Comparison of ENCODE assay signal across 10 cellular contexts in genomic region chr2:65800998-65801397, GRCh38.
DNase-seq lines count a peak whose midpoint lies in the region; ATAC-seq, FAIRE-seq and TF ChIP-seq lines count a peak whose summit lies in the region.
"Had no signal": no experiment of that assay in that cellular context is flagged by ENCODE, and none has a peak within 500 bp of the region (broad histone marks: within the 10 kb centered on the region; RNA-seq: fewer than 3 reads in every experiment).

No MANE protein-coding gene starts in this region.

- TF ChIP-seq EP300 in Ishikawa (IDR thresholded peaks at IDR 0.05; ENCODE audit: borderline replicate concordance) (no peak), K562 (IDR thresholded peaks at IDR 0.05; ENCODE audit: low read length) (no peak)

- no peaks in the 10 kb centered on the region for H3K9me1 ChIP-seq in K562 (ENCODE audit: control insufficient read depth, insufficient read depth, low read length)

- no peak overlapping the region for H3K9ac ChIP-seq in K562 (ENCODE audit: insufficient read depth in 1 of 2, low read depth in 2 of 2, low read length in 2 of 2)

- DNase-seq in D721Med (ENCODE audit: insufficient read length, low spot score) (no peak), K562 (ENCODE audit: extremely low read depth in 1 of 4, low spot score in 3 of 4) (peak in 1 of 4 experiments; percentile 45), mucosa of descending colon (peak in 2 of 3 donors; percentile 22 to 51), GM19240 (ENCODE audit: insufficient read length, low spot score) (no peak), hypothalamus (lab: John Stamatoyannopoulos, UW) (no peak), NCI-H128 (lab: John Stamatoyannopoulos, UW; ENCODE audit: unreplicated experiment) (no peak)
- DNase-seq: activated naive CD8-positive, alpha-beta T cell treated with anti-CD3 and anti-CD28 coated beads, Interleukin-2, amount 50 U/mL, for 24 hours; glutamatergic neuron had no signal

- POLR2A ChIA-PET in K562 (lab: Yijun Ruan, JAX) = interaction anchor here (0.9 to 1.6 kb wide), 2 partner anchors 13 to 18 kb away, joined by 3 to 8 read pairs; no protein-coding TSS in a partner anchor

- H3K36me3 ChIP-seq in K562 (ENCODE audit: control insufficient read depth, insufficient read depth, low read length) (no peaks in the 10 kb centered on the region; the same call in 2 of the 3 replicates), mucosa of descending colon (ENCODE audit: low read depth) (no peaks in the 10 kb centered on the region)

- in situ Hi-C loops in K562 (cut with MboI) = no loop called here

- TF ChIP-seq CTCF in D721Med (IDR thresholded peaks at IDR 0.05; ENCODE audit: insufficient read depth, missing control alignments) (peak; percentile 36), K562 (IDR thresholded peaks at IDR 0.05 in 2 of 3, conservative IDR thresholded peaks at IDR 0.05 in 1 of 3; ENCODE audit: insufficient read depth in 2 of 3, low read depth in 1 of 3, low read length in 3 of 3) (peak; percentile 35 to 57 (median 44)), mucosa of descending colon (IDR thresholded peaks at IDR 0.05) (no peak)

- no peaks in the 10 kb centered on the region for H3K79me2 ChIP-seq in K562 (ENCODE audit: control insufficient read depth, insufficient read depth, low read length)

- no peaks in the 10 kb centered on the region for H3K9me3 ChIP-seq in K562 (replicated peaks; ENCODE audit: control insufficient read depth, insufficient read depth, low read depth, low read length)
- no peaks in the 10 kb centered on the region for H3K9me3 ChIP-seq in mucosa of descending colon

- no TSS peak for BruUV-seq in K562 (replicated peaks; lab: Mats Ljungman, UMichigan)

- H3K27me3 ChIP-seq in K562 (ENCODE audit: control insufficient read depth in 2 of 2, insufficient read depth in 2 of 2, low read length in 2 of 2) = no peaks in the 10 kb centered on the region

- WGBS in K562 (ENCODE audit: insufficient coverage, low coverage, missing lambda C conversion rate) = 56% methylated on average over 1 of the region's 1 CpG

- H4K20me1 ChIP-seq in K562 (replicated peaks; ENCODE audit: control insufficient read depth, insufficient read depth, low read length) = no peaks in the 10 kb centered on the region

- H3K4me3 ChIP-seq in K562 (no peak overlapping the region), mucosa of descending colon (no peak overlapping the region)

- H3K4me2 ChIP-seq in K562 (ENCODE audit: insufficient read depth, low read length) = no peak overlapping the region

- FAIRE-seq in D721Med (lab: Jason Lieb, UNC) (no peak), K562 (lab: Jason Lieb, UNC) (peak; percentile 60)

- no peak for TF ChIP-seq POLR2A in K562 (conservative IDR thresholded peaks at IDR 0.05)

- H3K27ac ChIP-seq in K562 (ENCODE audit: extremely low read depth, low read depth, low read length) = no peak overlapping the region

- H3K4me1 ChIP-seq in K562 (replicated peaks in 1 of 2; ENCODE audit: control insufficient read depth in 2 of 2, insufficient read depth in 2 of 2, low read length in 2 of 2) = peaks cover 0 to 23% of the 10 kb centered on the region in 2 experiments; a peak in 3 of 5 replicates
- H3K4me1 ChIP-seq in mucosa of descending colon (ENCODE audit: low read depth) = no peaks in the 10 kb centered on the region

- CTCF ChIA-PET in K562 (lab: Yijun Ruan, JAX; ENCODE audit: low intra/inter-chr PET ratio) = no interaction called here

- H2AFZ ChIP-seq in K562 (ENCODE audit: low read depth, low read length) = no peak overlapping the region

- TF ChIP-seq RAD21 in Ishikawa (IDR thresholded peaks at IDR 0.05; ENCODE audit: low read depth) (peak; percentile 50), K562 (CRISPR knock-in tag; conservative IDR thresholded peaks at IDR 0.05 in 1 of 2, IDR thresholded peaks at IDR 0.05 in 1 of 2) (peak; percentile 15 to 47; a peak in 2 of 4 replicates)

- intact Hi-C loops in K562 (cut with micrococcal nuclease) (no loop called here), mucosa of descending colon (cut with DNase I, micrococcal nuclease) (no loop called here)

- ATAC-seq in K562 (peak; percentile 65), mucosa of descending colon (no peak), GM19452 (IDR thresholded peaks at IDR 0.05; ENCODE audit: unreplicated experiment) (no peak)
- ATAC-seq: activated naive CD8-positive, alpha-beta T cell treated with anti-CD3 and anti-CD28 coated beads, Interleukin-2, amount 50 U/mL, for 24 hours had no signal

TF ChIP-seq in Ishikawa, 13 proteins besides CTCF, POLR2A, EP300 and RAD21 (continues in another document):
- no peak for TF ChIP-seq YY1 (IDR thresholded peaks at IDR 0.05; ENCODE audit: low read depth)
- no peak for TF ChIP-seq EGR1 (IDR thresholded peaks at IDR 0.05)
- TF ChIP-seq, protein P1, sequence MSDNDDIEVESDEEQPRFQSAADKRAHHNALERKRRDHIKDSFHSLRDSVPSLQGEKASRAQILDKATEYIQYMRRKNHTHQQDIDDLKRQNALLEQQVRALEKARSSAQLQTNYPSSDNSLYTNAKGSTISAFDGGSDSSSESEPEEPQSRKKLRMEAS (IDR thresholded peaks at IDR 0.05) = no peak
- TF ChIP-seq TCF12 (IDR thresholded peaks at IDR 0.05; ENCODE audit: low read depth) = no peak
- TF ChIP-seq CREB1 (IDR thresholded peaks at IDR 0.05; ENCODE audit: low read depth) = no peak
- TF ChIP-seq USF1 (IDR thresholded peaks at IDR 0.05) = no peak
- TF ChIP-seq CEBPB (IDR thresholded peaks at IDR 0.05) = no peak

TF ChIP-seq in K562, 482 proteins besides CTCF, POLR2A, EP300 and RAD21:
- TF ChIP-seq CXXC5 (CRISPR knock-in tag; IDR thresholded peaks at IDR 0.05) (0 out of 2 replicates have a peak, but pooled peaks have one; percentile 7), ZNF324 (CRISPR knock-in tag; IDR thresholded peaks at IDR 0.05) (no peak), ARID3A (IDR thresholded peaks at IDR 0.05; ENCODE audit: borderline replicate concordance, low read depth, low read length) (no peak)

Comparison
In these comparisons a context has a peak if more than half of its experiments do, and no peak if none do; other contexts are left out.
1. DNase-seq: peak in mucosa of descending colon (2 of 3); none in D721Med (single experiment), GM19240 (single experiment), hypothalamus (0 of 51) and NCI-H128 (single experiment).